In the genomic region with DNA sequence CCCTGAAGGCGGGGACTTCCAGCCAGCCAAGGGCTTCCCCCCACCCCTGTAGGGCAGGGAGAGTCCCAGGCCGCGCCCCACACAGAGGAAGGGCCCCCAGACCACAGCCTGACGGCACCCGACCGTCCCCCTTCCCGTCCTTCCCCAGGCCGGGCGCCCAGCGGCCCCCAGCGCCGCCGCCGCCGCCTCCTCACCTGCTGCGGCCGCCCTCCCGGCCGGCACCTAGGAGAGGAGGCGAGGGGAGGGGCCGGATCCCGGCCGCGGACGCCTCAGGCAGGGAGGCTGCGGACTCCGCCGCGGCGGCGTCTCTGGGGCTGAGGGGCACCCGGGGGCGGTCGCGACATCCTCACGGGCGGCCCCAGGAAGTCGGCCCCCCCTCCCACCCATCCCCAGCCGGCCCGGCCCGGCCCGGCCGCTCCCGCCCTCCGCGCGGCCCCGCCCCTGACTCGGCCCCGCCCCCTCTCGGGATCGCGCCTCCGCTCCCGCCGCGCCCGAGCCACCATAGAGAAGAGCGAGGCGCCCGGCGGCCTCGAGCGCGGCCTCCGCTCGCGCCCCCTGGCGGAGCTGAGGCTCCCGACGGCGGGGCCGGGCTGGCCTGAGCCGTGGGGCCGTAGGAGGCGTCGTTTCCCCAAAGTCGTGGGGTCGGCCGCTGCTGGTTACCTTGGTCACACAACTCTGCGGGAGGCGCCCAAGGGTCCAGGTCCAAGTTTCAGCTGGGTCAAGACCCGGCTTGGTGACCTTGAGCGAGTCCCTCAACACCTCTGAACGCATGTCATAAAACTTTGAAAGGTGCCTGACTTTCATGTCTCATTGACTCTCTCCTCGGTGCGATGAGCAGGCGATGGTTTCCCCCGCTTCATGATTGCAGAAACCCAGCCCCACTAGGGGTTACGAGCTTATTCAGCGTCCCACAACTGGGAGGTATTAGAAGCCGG, we compare ENCODE assay signal across 1 cellular context.
TF ChIP-seq lines count a peak whose summit lies in the region.

No MANE protein-coding gene starts in this region.

TF ChIP-seq in HepG2, 621 proteins besides CTCF, POLR2A, EP300 and RAD21 (continued from another document and continues in another):
- TF ChIP-seq, protein P1, sequence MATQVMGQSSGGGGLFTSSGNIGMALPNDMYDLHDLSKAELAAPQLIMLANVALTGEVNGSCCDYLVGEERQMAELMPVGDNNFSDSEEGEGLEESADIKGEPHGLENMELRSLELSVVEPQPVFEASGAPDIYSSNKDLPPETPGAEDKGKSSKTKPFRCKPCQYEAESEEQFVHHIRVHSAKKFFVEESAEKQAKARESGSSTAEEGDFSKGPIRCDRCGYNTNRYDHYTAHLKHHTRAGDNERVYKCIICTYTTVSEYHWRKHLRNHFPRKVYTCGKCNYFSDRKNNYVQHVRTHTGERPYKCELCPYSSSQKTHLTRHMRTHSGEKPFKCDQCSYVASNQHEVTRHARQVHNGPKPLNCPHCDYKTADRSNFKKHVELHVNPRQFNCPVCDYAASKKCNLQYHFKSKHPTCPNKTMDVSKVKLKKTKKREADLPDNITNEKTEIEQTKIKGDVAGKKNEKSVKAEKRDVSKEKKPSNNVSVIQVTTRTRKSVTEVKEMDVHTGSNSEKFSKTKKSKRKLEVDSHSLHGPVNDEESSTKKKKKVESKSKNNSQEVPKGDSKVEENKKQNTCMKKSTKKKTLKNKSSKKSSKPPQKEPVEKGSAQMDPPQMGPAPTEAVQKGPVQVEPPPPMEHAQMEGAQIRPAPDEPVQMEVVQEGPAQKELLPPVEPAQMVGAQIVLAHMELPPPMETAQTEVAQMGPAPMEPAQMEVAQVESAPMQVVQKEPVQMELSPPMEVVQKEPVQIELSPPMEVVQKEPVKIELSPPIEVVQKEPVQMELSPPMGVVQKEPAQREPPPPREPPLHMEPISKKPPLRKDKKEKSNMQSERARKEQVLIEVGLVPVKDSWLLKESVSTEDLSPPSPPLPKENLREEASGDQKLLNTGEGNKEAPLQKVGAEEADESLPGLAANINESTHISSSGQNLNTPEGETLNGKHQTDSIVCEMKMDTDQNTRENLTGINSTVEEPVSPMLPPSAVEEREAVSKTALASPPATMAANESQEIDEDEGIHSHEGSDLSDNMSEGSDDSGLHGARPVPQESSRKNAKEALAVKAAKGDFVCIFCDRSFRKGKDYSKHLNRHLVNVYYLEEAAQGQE (IDR thresholded peaks at IDR 0.05; ENCODE audit: borderline replicate concordance in 1 of 2, low read depth in 1 of 2, low read length in 2 of 2), result no peak
- TF ChIP-seq, protein P2, sequence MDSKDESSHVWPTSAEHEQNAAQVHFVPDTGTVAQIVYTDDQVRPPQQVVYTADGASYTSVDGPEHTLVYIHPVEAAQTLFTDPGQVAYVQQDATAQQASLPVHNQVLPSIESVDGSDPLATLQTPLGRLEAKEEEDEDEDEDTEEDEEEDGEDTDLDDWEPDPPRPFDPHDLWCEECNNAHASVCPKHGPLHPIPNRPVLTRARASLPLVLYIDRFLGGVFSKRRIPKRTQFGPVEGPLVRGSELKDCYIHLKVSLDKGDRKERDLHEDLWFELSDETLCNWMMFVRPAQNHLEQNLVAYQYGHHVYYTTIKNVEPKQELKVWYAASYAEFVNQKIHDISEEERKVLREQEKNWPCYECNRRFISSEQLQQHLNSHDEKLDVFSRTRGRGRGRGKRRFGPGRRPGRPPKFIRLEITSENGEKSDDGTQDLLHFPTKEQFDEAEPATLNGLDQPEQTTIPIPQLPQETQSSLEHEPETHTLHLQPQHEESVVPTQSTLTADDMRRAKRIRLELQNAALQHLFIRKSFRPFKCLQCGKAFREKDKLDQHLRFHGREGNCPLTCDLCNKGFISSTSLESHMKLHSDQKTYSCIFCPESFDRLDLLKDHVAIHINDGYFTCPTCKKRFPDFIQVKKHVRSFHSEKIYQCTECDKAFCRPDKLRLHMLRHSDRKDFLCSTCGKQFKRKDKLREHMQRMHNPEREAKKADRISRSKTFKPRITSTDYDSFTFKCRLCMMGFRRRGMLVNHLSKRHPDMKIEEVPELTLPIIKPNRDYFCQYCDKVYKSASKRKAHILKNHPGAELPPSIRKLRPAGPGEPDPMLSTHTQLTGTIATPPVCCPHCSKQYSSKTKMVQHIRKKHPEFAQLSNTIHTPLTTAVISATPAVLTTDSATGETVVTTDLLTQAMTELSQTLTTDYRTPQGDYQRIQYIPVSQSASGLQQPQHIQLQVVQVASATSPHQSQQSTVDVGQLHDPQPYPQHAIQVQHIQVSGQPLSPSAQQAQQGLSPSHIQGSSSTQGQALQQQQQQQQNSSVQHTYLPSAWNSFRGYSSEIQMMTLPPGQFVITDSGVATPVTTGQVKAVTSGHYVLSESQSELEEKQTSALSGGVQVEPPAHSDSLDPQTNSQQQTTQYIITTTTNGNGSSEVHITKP (CRISPR knock-in tag; IDR thresholded peaks at IDR 0.05; ENCODE audit: low read depth), result no peak
- TF ChIP-seq ZNF792 (CRISPR knock-in tag; IDR thresholded peaks at IDR 0.05) (no peak), ZBTB49 (CRISPR knock-in tag; IDR thresholded peaks at IDR 0.05; ENCODE audit: borderline replicate concordance) (no peak), ZHX2 (IDR thresholded peaks at IDR 0.05; ENCODE audit: low read depth) (no peak), ZHX2 (CRISPR knock-in tag; IDR thresholded peaks at IDR 0.05; ENCODE audit: borderline replicate concordance) (no peak), ATF1 (CRISPR knock-in tag; IDR thresholded peaks at IDR 0.05) (no peak), PRMT3 (CRISPR knock-in tag; IDR thresholded peaks at IDR 0.05; ENCODE audit: borderline replicate concordance, low read depth) (no peak), ZNF441 (CRISPR knock-in tag; IDR thresholded peaks at IDR 0.05; ENCODE audit: borderline replicate concordance) (no peak), ZNF501 (CRISPR knock-in tag; IDR thresholded peaks at IDR 0.05) (peak; percentile 39; the same call in 1 of the 2 replicates), SOX13 (IDR thresholded peaks at IDR 0.05) (no peak), SOX13 (CRISPR knock-in tag; conservative IDR thresholded peaks at IDR 0.05 in 1 of 2, IDR thresholded peaks at IDR 0.05 in 1 of 2) (peak in 1 of 2 experiments; percentile 3; a peak in 1 of 4 replicates), ZNF10 (CRISPR knock-in tag; IDR thresholded peaks at IDR 0.05; ENCODE audit: borderline replicate concordance, low read depth) (no peak), ZNF572 (CRISPR knock-in tag; IDR thresholded peaks at IDR 0.05) (no peak), ZNF891 (CRISPR knock-in tag; IDR thresholded peaks at IDR 0.05) (no peak), ZNF12 (CRISPR knock-in tag; IDR thresholded peaks at IDR 0.05) (no peak), ZMAT3 (CRISPR knock-in tag; conservative IDR thresholded peaks at IDR 0.05) (peak; percentile 14; the same call in 1 of the 2 replicates), ZNF547 (CRISPR knock-in tag; IDR thresholded peaks at IDR 0.05) (no peak), ZBTB4 (CRISPR knock-in tag; IDR thresholded peaks at IDR 0.05; ENCODE audit: borderline replicate concordance) (no peak; the same call in 1 of the 2 replicates), PHB2 (IDR thresholded peaks at IDR 0.05; ENCODE audit: partially characterized antibody) (no peak), BHLHE40 (IDR thresholded peaks at IDR 0.05; ENCODE audit: low read length) (no peak), ZKSCAN8 (CRISPR knock-in tag; IDR thresholded peaks at IDR 0.05; ENCODE audit: borderline replicate concordance) (no peak), PLSCR1 (CRISPR knock-in tag; IDR thresholded peaks at IDR 0.05; ENCODE audit: borderline replicate concordance) (no peak), ZNF674 (CRISPR knock-in tag; IDR thresholded peaks at IDR 0.05; ENCODE audit: low read depth) (no peak), SMARCC2 (IDR thresholded peaks at IDR 0.05) (no peak), ZNF660 (CRISPR knock-in tag; IDR thresholded peaks at IDR 0.05; ENCODE audit: borderline replicate concordance, low read depth) (no peak), KDM2A (CRISPR knock-in tag; IDR thresholded peaks at IDR 0.05; ENCODE audit: borderline replicate concordance, low read depth) (peak; percentile 34; the same call in 1 of the 2 replicates)
- TF ChIP-seq, protein P3, sequence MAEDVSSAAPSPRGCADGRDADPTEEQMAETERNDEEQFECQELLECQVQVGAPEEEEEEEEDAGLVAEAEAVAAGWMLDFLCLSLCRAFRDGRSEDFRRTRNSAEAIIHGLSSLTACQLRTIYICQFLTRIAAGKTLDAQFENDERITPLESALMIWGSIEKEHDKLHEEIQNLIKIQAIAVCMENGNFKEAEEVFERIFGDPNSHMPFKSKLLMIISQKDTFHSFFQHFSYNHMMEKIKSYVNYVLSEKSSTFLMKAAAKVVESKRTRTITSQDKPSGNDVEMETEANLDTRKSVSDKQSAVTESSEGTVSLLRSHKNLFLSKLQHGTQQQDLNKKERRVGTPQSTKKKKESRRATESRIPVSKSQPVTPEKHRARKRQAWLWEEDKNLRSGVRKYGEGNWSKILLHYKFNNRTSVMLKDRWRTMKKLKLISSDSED (CRISPR knock-in tag; IDR thresholded peaks at IDR 0.05), result no peak
